Comparison of ENCODE assay signal across 2 cellular contexts in genomic region chr10:73910764-73911552, GRCh38.
A peak's percentile ranks its signal among the peaks of the same experiment; 100 is the strongest.
TF ChIP-seq lines count a peak whose summit lies in the region.

Gene PLAU, plus strand, starts transcription at chr10:73911132. Its CDS starts 424 bp downstream, at chr10:73911556.

TF ChIP-seq in HEK293, 187 proteins besides CTCF, POLR2A, EP300 and RAD21 (continued from another document):
- TF ChIP-seq ZNF121 (tag by site-specific recombination; IDR thresholded peaks at IDR 0.05) (no peak), ZBTB8A (tag by site-specific recombination; IDR thresholded peaks at IDR 0.05) (peak; percentile 88), KLF9 (tag by site-specific recombination; IDR thresholded peaks at IDR 0.05; ENCODE audit: low read depth) (peak; percentile 38; the same call in 1 of the 2 replicates), ZBTB48 (tag by site-specific recombination; IDR thresholded peaks at IDR 0.05) (peak; percentile 27; the same call in 1 of the 2 replicates), ZNF518A (tag by site-specific recombination; conservative IDR thresholded peaks at IDR 0.05; ENCODE audit: low read depth) (no peak), KLF8 (tag by site-specific recombination; IDR thresholded peaks at IDR 0.05) (peak; percentile 52; the same call in 1 of the 2 replicates), KLF10 (tag by site-specific recombination; IDR thresholded peaks at IDR 0.05) (peak; percentile 47; the same call in 1 of the 2 replicates), ZNF335 (tag by site-specific recombination; conservative IDR thresholded peaks at IDR 0.05) (peak; percentile 88), ZSCAN30 (tag by site-specific recombination; IDR thresholded peaks at IDR 0.05) (0 out of 2 replicates have a peak, but pooled peaks have one; percentile 39), ZNF19 (tag by site-specific recombination; IDR thresholded peaks at IDR 0.05; ENCODE audit: low read depth) (no peak), ZNF513 (tag by site-specific recombination; IDR thresholded peaks at IDR 0.05) (peak; percentile 19; the same call in 1 of the 2 replicates), SP3 (tag by site-specific recombination; IDR thresholded peaks at IDR 0.05) (peak; percentile 60), GLIS1 (tag by site-specific recombination; IDR thresholded peaks at IDR 0.05) (peak; percentile 23)

TF ChIP-seq in K562, 482 proteins besides CTCF, POLR2A, EP300 and RAD21 (continued from another document and continues in another):
- TF ChIP-seq VEZF1 (CRISPR knock-in tag; IDR thresholded peaks at IDR 0.05): peak; percentile 88
- 0 out of 2 replicates have a peak, but pooled peaks have one; percentile 12 for TF ChIP-seq CEBPG (CRISPR knock-in tag; IDR thresholded peaks at IDR 0.05)
- TF ChIP-seq CEBPG (tag; conservative IDR thresholded peaks at IDR 0.05 in 1 of 2, IDR thresholded peaks at IDR 0.05 in 1 of 2): no peak
- peak; percentile 35; the same call in 1 of the 2 replicates for TF ChIP-seq ATF7 (IDR thresholded peaks at IDR 0.05)
- TF ChIP-seq EGR1 (conservative IDR thresholded peaks at IDR 0.05): 0 out of 2 replicates have a peak, but pooled peaks have one; percentile 14
- TF ChIP-seq RB1 (IDR thresholded peaks at IDR 0.05; ENCODE audit: low read depth): peak; percentile 58; the same call in 1 of the 2 replicates
- TF ChIP-seq THAP12 (CRISPR knock-in tag; IDR thresholded peaks at IDR 0.05): no peak
- peak; percentile 65 for TF ChIP-seq RBFOX2 (IDR thresholded peaks at IDR 0.05; ENCODE audit: low read depth, low read length)
- peak; percentile 34 for TF ChIP-seq FIP1L1 (IDR thresholded peaks at IDR 0.05; ENCODE audit: low read depth, low read length, poor library complexity, severe bottlenecking)
- no peak for TF ChIP-seq KLF1 (tag; IDR thresholded peaks at IDR 0.05)
- no peak for TF ChIP-seq GTF2B (IDR thresholded peaks at IDR 0.05; ENCODE audit: extremely low read depth, insufficient read length)
- 0 out of 2 replicates have a peak, but pooled peaks have one; percentile 22 for TF ChIP-seq NBN (IDR thresholded peaks at IDR 0.05; ENCODE audit: low read depth)
- TF ChIP-seq ZNF57 (CRISPR knock-in tag; IDR thresholded peaks at IDR 0.05): no peak
- TF ChIP-seq MYC (IDR thresholded peaks at IDR 0.05; ENCODE audit: low read depth, low read length): no peak; the same call in 1 of the 2 replicates
- 0 out of 2 replicates have a peak, but pooled peaks have one; percentile 58 for TF ChIP-seq MYC (CRISPR knock-in tag; IDR thresholded peaks at IDR 0.05; ENCODE audit: borderline replicate concordance, low read depth)
- TF ChIP-seq CREB3L1 (IDR thresholded peaks at IDR 0.05; ENCODE audit: borderline replicate concordance, low read depth): no peak
- TF ChIP-seq ZNF583 (CRISPR knock-in tag; IDR thresholded peaks at IDR 0.05): no peak
- TF ChIP-seq ZFX (CRISPR knock-in tag; IDR thresholded peaks at IDR 0.05): peak; percentile 44; the same call in 1 of the 2 replicates
- peak; percentile 8; the same call in 1 of the 2 replicates for TF ChIP-seq GABPB1 (CRISPR knock-in tag; IDR thresholded peaks at IDR 0.05)
- TF ChIP-seq ZNF639 (CRISPR knock-in tag; conservative IDR thresholded peaks at IDR 0.05 in 1 of 2, IDR thresholded peaks at IDR 0.05 in 1 of 2): peak in 1 of 2 experiments; percentile 50; a peak in 2 of 4 replicates
- peak; percentile 59; the same call in 1 of the 2 replicates for TF ChIP-seq CTBP1 (IDR thresholded peaks at IDR 0.05; ENCODE audit: borderline replicate concordance)
- TF ChIP-seq ZNF318 (IDR thresholded peaks at IDR 0.05; ENCODE audit: borderline replicate concordance in 1 of 2, low read depth in 1 of 2): no peak
- TF ChIP-seq ZNF184 (CRISPR knock-in tag; IDR thresholded peaks at IDR 0.05): no peak
- TF ChIP-seq PCBP1 (IDR thresholded peaks at IDR 0.05; ENCODE audit: low read depth, low read length, poor library complexity, severe bottlenecking): no peak
- no peak for TF ChIP-seq CREBBP (IDR thresholded peaks at IDR 0.05; ENCODE audit: low read depth, low read length)
- no peak for TF ChIP-seq SMAD1 (IDR thresholded peaks at IDR 0.05; ENCODE audit: low read depth, low read length, partially characterized antibody)
- 0 out of 2 replicates have a peak, but pooled peaks have one; percentile 9 for TF ChIP-seq ZKSCAN1 (IDR thresholded peaks at IDR 0.05; ENCODE audit: low read depth, low read length)
- peak; percentile 46 to 58; a peak in 3 of 4 replicates for TF ChIP-seq NRF1 (conservative IDR thresholded peaks at IDR 0.05 in 1 of 2, IDR thresholded peaks at IDR 0.05 in 1 of 2)
- 0 out of 2 replicates have a peak, but pooled peaks have one; percentile 61 for TF ChIP-seq NR1H2 (CRISPR knock-in tag; IDR thresholded peaks at IDR 0.05)
- TF ChIP-seq ZNF311 (CRISPR knock-in tag; IDR thresholded peaks at IDR 0.05): no peak
- TF ChIP-seq MCM3 (IDR thresholded peaks at IDR 0.05): no peak
- no peak for TF ChIP-seq KAT2B (IDR thresholded peaks at IDR 0.05; ENCODE audit: low read depth, low read length)
- 0 out of 2 replicates have a peak, but pooled peaks have one; percentile 11 for TF ChIP-seq BHLHE40 (IDR thresholded peaks at IDR 0.05; ENCODE audit: low read length)
- peak in 1 of 2 experiments; percentile 17; a peak in 1 of 4 replicates for TF ChIP-seq TEAD1 (CRISPR knock-in tag; IDR thresholded peaks at IDR 0.05)
- TF ChIP-seq HMGN3 (IDR thresholded peaks at IDR 0.05; ENCODE audit: borderline replicate concordance, extremely low read depth, insufficient read length, low read depth, low read length): peak; percentile 95
- TF ChIP-seq JUN (IDR thresholded peaks at IDR 0.05; ENCODE audit: borderline replicate concordance, low read depth, low read length): no peak
- no peak for TF ChIP-seq JUN (CRISPR knock-in tag; IDR thresholded peaks at IDR 0.05; ENCODE audit: borderline replicate concordance)
